In genomic region chr14:104977008-104977680, GRCh38 we compare ENCODE assay signal across 8 cellular contexts. TPM values are rescaled to one million over a fixed set of nuclear protein-coding genes. Genes with fewer than 3 reads are reported as not detected.
DNase-seq lines count a peak whose midpoint lies in the region; TF ChIP-seq lines count a peak whose summit lies in the region.

No MANE protein-coding gene starts in this region.

- H3K36me3 ChIP-seq in adipocyte (ENCODE audit: control insufficient read depth, insufficient read depth, low read length, severe bottlenecking), result no peaks in the 10 kb centered on the region
- H3K36me3 ChIP-seq in iPS-15b (ENCODE audit: control insufficient read depth, insufficient read depth, low read length), result no peaks in the 10 kb centered on the region
- H3K36me3 ChIP-seq in spleen, result no peaks in the 10 kb centered on the region

- H3K27ac ChIP-seq in spleen, result no peak overlapping the region

- intact Hi-C loops in spleen (cut with DNase I; ENCODE audit: low total_unique reads), result loop anchor here (2.0 kb wide), 1 partner anchor 68 kb away; no protein-coding TSS in a partner anchor

- TF ChIP-seq POLR2A in spleen (IDR thresholded peaks at IDR 0.05), result no peak

- TF ChIP-seq CTCF in HFF-Myc (IDR thresholded peaks at IDR 0.05; ENCODE audit: low read depth, low read length, missing control alignments), result no peak
- TF ChIP-seq CTCF in spleen (IDR thresholded peaks at IDR 0.05 in 8 of 11, conservative IDR thresholded peaks at IDR 0.05 in 3 of 11), result no peak

- no peak for DNase-seq in HFF-Myc (ENCODE audit: extremely low read depth, low read depth)
- no peak for DNase-seq in adipocyte (ENCODE audit: low read depth)
- peak; percentile 75 for DNase-seq in spleen
- DNase-seq in SIG-M5 (lab: John Stamatoyannopoulos, UW), result no peak
- no peak for DNase-seq in NCI-H187 (lab: John Stamatoyannopoulos, UW)
- no peak for DNase-seq in NK-92 (lab: John Stamatoyannopoulos, UW; ENCODE audit: unreplicated experiment)
- DNase-seq in nucleus accumbens (lab: John Stamatoyannopoulos, UW), result no peak

- H3K4me3 ChIP-seq in HFF-Myc (replicated peaks; ENCODE audit: low read depth, low read length), result peak overlapping the region; percentile 49
- peak overlapping the region; percentile 78 for H3K4me3 ChIP-seq in adipocyte (ENCODE audit: low read length)
- H3K4me3 ChIP-seq in iPS-15b (ENCODE audit: low read depth, low read length), result peak overlapping the region; percentile 73
- H3K4me3 ChIP-seq in spleen, result peak overlapping the region in 4 of 8 donors; percentile 43 to 70 (median 48)

- peaks cover 4% of the 10 kb centered on the region for H3K27me3 ChIP-seq in adipocyte (replicated peaks; ENCODE audit: control insufficient read depth, insufficient read depth, low read length)
- H3K27me3 ChIP-seq in iPS-15b (ENCODE audit: control insufficient read depth, insufficient read depth, low read length), result peaks cover 28% of the 10 kb centered on the region
- H3K27me3 ChIP-seq in spleen (replicated peaks in 1 of 7), result peaks cover 0 to 70% (median 38%) of the 10 kb centered on the region in 7 donors

- H3K9ac ChIP-seq in adipocyte (ENCODE audit: low read length), result peak overlapping the region; percentile 68
- H3K9ac ChIP-seq in iPS-15b (ENCODE audit: low read depth, low read length), result no peak overlapping the region

- 63 to 80% (median 77%) methylated on average over 6 to 11 of the region's 11 CpGs; no CpG with 5 or more reads in 1 of the 5 donors for WGBS in spleen, 5 donors

- peaks cover 40% of the 10 kb centered on the region for H3K4me1 ChIP-seq in adipocyte (ENCODE audit: control insufficient read depth, insufficient read depth, low read length)
- H3K4me1 ChIP-seq in iPS-15b (ENCODE audit: control insufficient read depth, insufficient read depth, low read length), result no peaks in the 10 kb centered on the region
- peaks cover 9 to 55% (median 34%) of the 10 kb centered on the region in 6 donors for H3K4me1 ChIP-seq in spleen

- H3K9me3 ChIP-seq in adipocyte (ENCODE audit: control insufficient read depth, low read length) (no peaks in the 10 kb centered on the region), iPS-15b (ENCODE audit: control insufficient read depth, insufficient read depth, low read length) (no peaks in the 10 kb centered on the region), spleen (no peaks in the 10 kb centered on the region)

RNA-seq across cellular contexts. Expression of gene AHNAK2, which starts 1.0 kb away (rescaled TPM):
- 1 to 10 TPM in 1 of 7 donors, under 1 TPM in 6; 0.26 to 1.3 (median 0.66) TPM for total RNA-seq in spleen
- under 1 TPM; 0.30 to 0.86 (median 0.76) TPM for polyA plus RNA-seq in spleen

RNA-seq across cellular contexts. Expression of gene CLBA1, which starts 8.4 kb away (rescaled TPM):
- total RNA-seq in spleen, result 1 to 10 TPM; 1.7 to 4.0 (median 3.4) TPM
- 1 to 10 TPM; 3.7 to 4.3 (median 3.9) TPM for polyA plus RNA-seq in spleen

RNA-seq across cellular contexts. Expression of gene CDCA4, which starts 43.7 kb away (rescaled TPM):
- 10 to 100 TPM in 2 of 7 donors, 1 to 10 TPM in 5; 6.5 to 15.1 (median 8.7) TPM for total RNA-seq in spleen
- 10 to 100 TPM in 1 of 3 donors, 1 to 10 TPM in 2; 5.8 to 10.5 (median 8.5) TPM for polyA plus RNA-seq in spleen

RNA-seq across cellular contexts. Expression of gene PLD4, which starts 52.5 kb away (rescaled TPM):
- 10 to 100 TPM in 6 of 7 donors, 1 to 10 TPM in 1; 5.4 to 30.2 (median 13.9) TPM for total RNA-seq in spleen
- 10 to 100 TPM; 25.8 to 31.3 (median 29.8) TPM for polyA plus RNA-seq in spleen
